ENCODE assay signal across 2 cellular contexts in genomic region chr19:966481-967088, GRCh38.
TF ChIP-seq lines count a peak whose summit lies in the region.

No MANE protein-coding gene starts in this region.

TF ChIP-seq in HEK293, 187 proteins besides CTCF, POLR2A, EP300 and RAD21:
- TF ChIP-seq ZNF544 (tag by site-specific recombination; IDR thresholded peaks at IDR 0.05) (no peak), ZNF202 (tag by site-specific recombination; IDR thresholded peaks at IDR 0.05; ENCODE audit: borderline replicate concordance) (0 out of 2 replicates have a peak, but pooled peaks have one; percentile 29)

TF ChIP-seq in K562, 482 proteins besides CTCF, POLR2A, EP300 and RAD21 (continues in another document):
- TF ChIP-seq TAF1 (IDR thresholded peaks at IDR 0.05; ENCODE audit: control insufficient read depth, extremely low read depth, insufficient read depth, low read length, severe bottlenecking): no peak
- no peak for TF ChIP-seq SMARCA4 (IDR thresholded peaks at IDR 0.05)
- no peak for TF ChIP-seq MCM7 (IDR thresholded peaks at IDR 0.05)
- TF ChIP-seq IRF1 (CRISPR knock-in tag; IDR thresholded peaks at IDR 0.05; ENCODE audit: borderline replicate concordance): no peak
- TF ChIP-seq NCOA6 (IDR thresholded peaks at IDR 0.05): no peak
- no peak for TF ChIP-seq FIP1L1 (IDR thresholded peaks at IDR 0.05; ENCODE audit: low read depth, low read length, poor library complexity, severe bottlenecking)
- TF ChIP-seq ZNF175 (CRISPR knock-in tag; IDR thresholded peaks at IDR 0.05; ENCODE audit: low read depth): no peak
- no peak for TF ChIP-seq ZNF239 (CRISPR knock-in tag; IDR thresholded peaks at IDR 0.05)
- no peak for TF ChIP-seq CHD7 (IDR thresholded peaks at IDR 0.05; ENCODE audit: low read depth, low read length)
- no peak for TF ChIP-seq BRD9 (IDR thresholded peaks at IDR 0.05; ENCODE audit: low read depth, partially characterized antibody)
- no peak for TF ChIP-seq HNRNPUL1 (IDR thresholded peaks at IDR 0.05; ENCODE audit: low read length)
- no peak for TF ChIP-seq E2F6 (IDR thresholded peaks at IDR 0.05; ENCODE audit: borderline replicate concordance in 1 of 2, extremely low read depth in 1 of 2, insufficient read depth in 1 of 2, insufficient read length in 1 of 2, low read depth in 1 of 2, low read length in 1 of 2, poor library complexity in 1 of 2, severe bottlenecking in 1 of 2)
- peak; percentile 96 for TF ChIP-seq ZBTB33 (CRISPR knock-in tag; IDR thresholded peaks at IDR 0.05)
- no peak for TF ChIP-seq MXI1 (IDR thresholded peaks at IDR 0.05; ENCODE audit: low read depth, low read length)
- TF ChIP-seq POLR2B (IDR thresholded peaks at IDR 0.05; ENCODE audit: low read depth, partially characterized antibody): no peak
- peak; percentile 65 for TF ChIP-seq POLR2G (IDR thresholded peaks at IDR 0.05; ENCODE audit: low read depth, low read length)
- TF ChIP-seq GTF2B (IDR thresholded peaks at IDR 0.05; ENCODE audit: extremely low read depth, insufficient read length): no peak
- no peak for TF ChIP-seq FOXJ3 (CRISPR knock-in tag; IDR thresholded peaks at IDR 0.05)
- TF ChIP-seq ZNF184 (CRISPR knock-in tag; IDR thresholded peaks at IDR 0.05): no peak
- no peak for TF ChIP-seq ZNF280B (CRISPR knock-in tag; IDR thresholded peaks at IDR 0.05)
- TF ChIP-seq E2F5 (CRISPR knock-in tag; IDR thresholded peaks at IDR 0.05): no peak
- no peak for TF ChIP-seq CEBPB (tag; IDR thresholded peaks at IDR 0.05)
- peak; percentile 85 for TF ChIP-seq BCOR (IDR thresholded peaks at IDR 0.05)
- TF ChIP-seq KAT8 (IDR thresholded peaks at IDR 0.05; ENCODE audit: low read depth): no peak
- no peak for TF ChIP-seq PHB (CRISPR knock-in tag; IDR thresholded peaks at IDR 0.05)
- TF ChIP-seq ELK3 (CRISPR knock-in tag; IDR thresholded peaks at IDR 0.05): no peak
- TF ChIP-seq GABPB1 (CRISPR knock-in tag; IDR thresholded peaks at IDR 0.05): no peak
- no peak for TF ChIP-seq TOE1 (IDR thresholded peaks at IDR 0.05; ENCODE audit: borderline replicate concordance)
- no peak for TF ChIP-seq TOE1 (CRISPR knock-in tag; IDR thresholded peaks at IDR 0.05; ENCODE audit: borderline replicate concordance, low read depth)
- peak; percentile 24 for TF ChIP-seq RBM25 (IDR thresholded peaks at IDR 0.05; ENCODE audit: low read depth, low read length, severe bottlenecking)
- no peak for TF ChIP-seq HOXB6 (CRISPR knock-in tag; IDR thresholded peaks at IDR 0.05; ENCODE audit: borderline replicate concordance)
- TF ChIP-seq ARNT (IDR thresholded peaks at IDR 0.05): 0 out of 4 replicates have a peak, but pooled peaks of 1 of the 2 experiments have one; percentile 24
- TF ChIP-seq NR2F6 (CRISPR knock-in tag; IDR thresholded peaks at IDR 0.05): no peak
- TF ChIP-seq CHD4 (IDR thresholded peaks at IDR 0.05; ENCODE audit: insufficient read depth, insufficient replicate concordance, low read depth, low read length, poor library complexity, severe bottlenecking): peak; percentile 50
- peak; percentile 77 for TF ChIP-seq ADNP (tag; IDR thresholded peaks at IDR 0.05)
- TF ChIP-seq TFAP4 (CRISPR knock-in tag; IDR thresholded peaks at IDR 0.05; ENCODE audit: borderline replicate concordance): peak; percentile 53; the same call in 1 of the 2 replicates
- no peak for TF ChIP-seq PHF20 (IDR thresholded peaks at IDR 0.05; ENCODE audit: partially characterized antibody)
- no peak for TF ChIP-seq ARID2 (IDR thresholded peaks at IDR 0.05)
- no peak for TF ChIP-seq CGGBP1 (CRISPR knock-in tag; IDR thresholded peaks at IDR 0.05)
- TF ChIP-seq HDAC8 (tag; IDR thresholded peaks at IDR 0.05): no peak
- TF ChIP-seq TARDBP (IDR thresholded peaks at IDR 0.05): no peak
- no peak for TF ChIP-seq CBX1 (IDR thresholded peaks at IDR 0.05; ENCODE audit: low read depth)
- TF ChIP-seq HDAC3 (IDR thresholded peaks at IDR 0.05; ENCODE audit: borderline replicate concordance, partially characterized antibody): no peak
- no peak for TF ChIP-seq SRF (CRISPR knock-in tag; IDR thresholded peaks at IDR 0.05)
- peak; percentile 60 for TF ChIP-seq RBM22 (IDR thresholded peaks at IDR 0.05; ENCODE audit: low read depth, low read length, poor library complexity, severe bottlenecking)
